ENCODE assay signal across 12 cellular contexts in genomic region chr22:45225732-45226560, GRCh38. TPM values are rescaled to one million over a fixed set of nuclear protein-coding genes. Genes with fewer than 3 reads are reported as not detected.
A peak's percentile ranks its signal among the peaks of the same experiment; 100 is the strongest.
DNase-seq lines count a peak whose midpoint lies in the region; ATAC-seq, FAIRE-seq and TF ChIP-seq lines count a peak whose summit lies in the region.
"Had no signal": no experiment of that assay in that cellular context is flagged by ENCODE, and none has a peak within 500 bp of the region (broad histone marks: within the 10 kb centered on the region; RNA-seq: fewer than 3 reads in every experiment).

No MANE protein-coding gene starts in this region.

- BruUV-seq in mammary epithelial cell (replicated peaks; lab: Mats Ljungman, UMichigan), result no TSS peak

- H3K36me3 ChIP-seq in mammary epithelial cell (ENCODE audit: insufficient read depth, low read length) (peaks cover 5% of the 10 kb centered on the region), keratinocyte (ENCODE audit: control insufficient read depth in 2 of 2, extremely low read depth in 1 of 2, insufficient read depth in 2 of 2, low read length in 2 of 2) (peaks cover 14 to 18% of the 10 kb centered on the region in 2 experiments)

- H3K4me3 Mint-ChIP-seq in stimulated activated memory B cell treated with anti-CD40 and anti-IgM and Interleukin-4, amounts not matched to agents 10 μg/mL and 1 μg/mL and 100 μg/mL, for 72 hours, result no peak overlapping the region
- no peak overlapping the region for H3K4me3 Mint-ChIP-seq in stimulated activated naive CD8-positive, alpha-beta T cell treated with anti-CD3 and anti-CD28 coated beads, Interleukin-15, amount 100 ng/mL, for 72 hours
- H3K4me3 Mint-ChIP-seq: activated CD8-positive, alpha-beta memory T cell treated with anti-CD3 and anti-CD28 coated beads, Interleukin-2, amount 10 ng/mL, durations not matched to agents 7 days and 5 days had no signal

- dilution Hi-C loops in mammary epithelial cell (cut with HindIII; ENCODE audit: low sequenced_read_pairs) (loop anchor here (5.0 kb wide), 2 partner anchors 44 to 99 kb away; no protein-coding TSS in a partner anchor), keratinocyte (cut with MboI; ENCODE audit: extremely low pct_ligation_motif_present, low sequenced_read_pairs) (no loop called here)

- peaks cover 5% of the 10 kb centered on the region for H3K36me3 Mint-ChIP-seq in stimulated activated memory B cell treated with anti-CD40 and anti-IgM and Interleukin-4, amounts not matched to agents 10 μg/mL and 1 μg/mL and 100 μg/mL, for 72 hours
- H3K36me3 Mint-ChIP-seq: activated CD8-positive, alpha-beta memory T cell treated with anti-CD3 and anti-CD28 coated beads, Interleukin-2, amount 10 ng/mL, durations not matched to agents 7 days and 5 days had no signal

- CTCF ChIA-PET in mammary epithelial cell (lab: Charles Lee; ENCODE audit: low non-redundant PET), result no interaction called here

- H3K4me1 ChIP-seq in mammary epithelial cell (ENCODE audit: insufficient read depth, low read length) (peaks cover 34% of the 10 kb centered on the region), keratinocyte (ENCODE audit: control insufficient read depth, extremely low read depth, insufficient read depth, low read length) (peaks cover 26% of the 10 kb centered on the region)

- TF ChIP-seq CTCF in mammary epithelial cell (conservative IDR thresholded peaks at IDR 0.05 in 1 of 2, IDR thresholded peaks at IDR 0.05 in 1 of 2; ENCODE audit: extremely low read depth in 1 of 2, insufficient read depth in 1 of 2, low read depth in 1 of 2, low read length in 2 of 2), result no peak
- TF ChIP-seq CTCF in keratinocyte (optimal IDR thresholded peaks at IDR 0.05 in 1 of 3, IDR thresholded peaks at IDR 0.05 in 1 of 3, conservative IDR thresholded peaks at IDR 0.05 in 1 of 3; ENCODE audit: extremely low read depth in 1 of 3, insufficient read depth in 2 of 3, low read length in 3 of 3), result no peak

- peaks cover 96% of the 10 kb centered on the region for H3K79me2 ChIP-seq in mammary epithelial cell (ENCODE audit: insufficient read depth, low read length)
- H3K79me2 ChIP-seq in keratinocyte (ENCODE audit: control insufficient read depth, insufficient read depth, low read length), result peaks cover 84% of the 10 kb centered on the region

- peak overlapping the region; percentile 25 for H3K4me2 ChIP-seq in mammary epithelial cell (ENCODE audit: insufficient read depth, low read depth, low read length)
- no peak overlapping the region for H3K4me2 ChIP-seq in keratinocyte (ENCODE audit: control insufficient read depth, extremely low read depth, insufficient read depth, low read depth, low read length)

- peak overlapping the region; percentile 22 for H3K27ac Mint-ChIP-seq in stimulated activated memory B cell treated with anti-CD40 and anti-IgM and Interleukin-4, amounts not matched to agents 10 μg/mL and 1 μg/mL and 100 μg/mL, for 72 hours
- H3K27ac Mint-ChIP-seq in stimulated activated naive CD8-positive, alpha-beta T cell treated with anti-CD3 and anti-CD28 coated beads, Interleukin-15, amount 100 ng/mL, for 72 hours, result peak overlapping the region in 1 of 2 donors; percentile 82
- H3K27ac Mint-ChIP-seq: activated CD8-positive, alpha-beta memory T cell treated with anti-CD3 and anti-CD28 coated beads, Interleukin-2, amount 10 ng/mL, durations not matched to agents 7 days and 5 days had no signal

- ATAC-seq in stimulated activated memory B cell treated with anti-CD40 and anti-IgM and Interleukin-4, amounts not matched to agents 10 μg/mL and 1 μg/mL and 100 μg/mL, for 72 hours, result no peak
- no peak for ATAC-seq in GM19351 (IDR thresholded peaks at IDR 0.05; ENCODE audit: unreplicated experiment)
- no peak for ATAC-seq in stimulated activated naive CD8-positive, alpha-beta T cell treated with anti-CD3 and anti-CD28 coated beads, Interleukin-15, amount 100 ng/mL, for 72 hours
- ATAC-seq: activated CD8-positive, alpha-beta memory T cell treated with anti-CD3 and anti-CD28 coated beads, Interleukin-2, amount 10 ng/mL, durations not matched to agents 7 days and 5 days had no signal

- H3K4me1 Mint-ChIP-seq in stimulated activated memory B cell treated with anti-CD40 and anti-IgM and Interleukin-4, amounts not matched to agents 10 μg/mL and 1 μg/mL and 100 μg/mL, for 72 hours, result peaks cover 76% of the 10 kb centered on the region
- H3K4me1 Mint-ChIP-seq in stimulated activated naive CD8-positive, alpha-beta T cell treated with anti-CD3 and anti-CD28 coated beads, Interleukin-15, amount 100 ng/mL, for 72 hours, result peaks cover 59% of the 10 kb centered on the region

- DNase-seq in Kasumi-1 (lab: John Stamatoyannopoulos, UW) (peak; percentile 26 to 52), mammary epithelial cell (peak; percentile 70), keratinocyte (ENCODE audit: low read depth, low spot score) (no peak), NCI-H146 treated with DMSO at 0.1 percent for 48 hours (lab: John Stamatoyannopoulos, UW; ENCODE audit: unreplicated experiment) (no peak), AG08396 (ENCODE audit: low spot score) (no peak)
- DNase-seq in stimulated activated naive CD8-positive, alpha-beta T cell treated with anti-CD3 and anti-CD28 coated beads, Interleukin-15, amount 100 ng/mL, for 72 hours, result no peak
- DNase-seq: activated CD8-positive, alpha-beta memory T cell treated with anti-CD3 and anti-CD28 coated beads, Interleukin-2, amount 10 ng/mL, durations not matched to agents 7 days and 5 days had no signal

- in situ Hi-C loops in mammary epithelial cell (cut with MboI; ENCODE audit: low sequenced_read_pairs in 2 of 2), result no loop called here

- no peak overlapping the region for H3K4me3 ChIP-seq in mammary epithelial cell (replicated peaks in 1 of 3; ENCODE audit: insufficient read depth in 1 of 3, low read depth in 2 of 3, low read length in 3 of 3)
- H3K4me3 ChIP-seq in keratinocyte (ENCODE audit: control insufficient read depth in 2 of 3, extremely low read depth in 1 of 3, insufficient read depth in 2 of 3, low read depth in 1 of 3, low read length in 3 of 3), result no peak overlapping the region

- peak overlapping the region; percentile 1 for H2AFZ ChIP-seq in mammary epithelial cell (ENCODE audit: low read depth, low read length)
- no peak overlapping the region for H2AFZ ChIP-seq in keratinocyte (ENCODE audit: control insufficient read depth, low read length)

- H4K20me1 ChIP-seq in mammary epithelial cell (ENCODE audit: insufficient read depth, low read length) (no peaks in the 10 kb centered on the region), keratinocyte (ENCODE audit: control insufficient read depth, extremely low read depth, insufficient read depth, low read length) (no peaks in the 10 kb centered on the region)

- H3K9ac ChIP-seq in mammary epithelial cell (ENCODE audit: insufficient read depth, low read length) (no peak overlapping the region), keratinocyte (ENCODE audit: control insufficient read depth, extremely low read depth, insufficient read depth, low read length) (no peak overlapping the region)

- FAIRE-seq in keratinocyte (lab: Jason Lieb, UNC), result peak; percentile 57
- FAIRE-seq: endometrium had no signal

- H3K27me3 Mint-ChIP-seq in stimulated activated memory B cell treated with anti-CD40 and anti-IgM and Interleukin-4, amounts not matched to agents 10 μg/mL and 1 μg/mL and 100 μg/mL, for 72 hours, result no peaks in the 10 kb centered on the region
- no peaks in the 10 kb centered on the region for H3K27me3 Mint-ChIP-seq in stimulated activated naive CD8-positive, alpha-beta T cell treated with anti-CD3 and anti-CD28 coated beads, Interleukin-15, amount 100 ng/mL, for 72 hours
- H3K27me3 Mint-ChIP-seq: activated CD8-positive, alpha-beta memory T cell treated with anti-CD3 and anti-CD28 coated beads, Interleukin-2, amount 10 ng/mL, durations not matched to agents 7 days and 5 days had no signal

- WGBS in mammary epithelial cell (ENCODE audit: low coverage, missing lambda C conversion rate), result 53% methylated on average over 23 of the region's 29 CpGs

- H3K27ac ChIP-seq in mammary epithelial cell (ENCODE audit: insufficient read depth, low read depth, low read length), result peak overlapping the region; percentile 45
- H3K27ac ChIP-seq in keratinocyte (ENCODE audit: control insufficient read depth, insufficient read depth, low read length), result peak overlapping the region; percentile 53

- intact Hi-C loops in mammary epithelial cell (cut with micrococcal nuclease), result loop anchor here (2.0 kb wide), 1 partner anchor 21 kb away; no protein-coding TSS in a partner anchor

- H3K9me3 Mint-ChIP-seq in stimulated activated memory B cell treated with anti-CD40 and anti-IgM and Interleukin-4, amounts not matched to agents 10 μg/mL and 1 μg/mL and 100 μg/mL, for 72 hours, result no peaks in the 10 kb centered on the region
- H3K9me3 Mint-ChIP-seq in stimulated activated naive CD8-positive, alpha-beta T cell treated with anti-CD3 and anti-CD28 coated beads, Interleukin-15, amount 100 ng/mL, for 72 hours, result no peaks in the 10 kb centered on the region

- H3K9me1 ChIP-seq in keratinocyte (ENCODE audit: control insufficient read depth, extremely low read depth, insufficient read depth, low read length), result peaks cover 4% of the 10 kb centered on the region

- no peaks in the 10 kb centered on the region for H3K9me3 ChIP-seq in mammary epithelial cell (replicated peaks; ENCODE audit: insufficient read depth, low read length)
- H3K9me3 ChIP-seq in keratinocyte (ENCODE audit: control insufficient read depth, low read depth, low read length), result no peaks in the 10 kb centered on the region

- H3K27me3 ChIP-seq in mammary epithelial cell (ENCODE audit: insufficient read depth, low read length), result no peaks in the 10 kb centered on the region
- H3K27me3 ChIP-seq in keratinocyte (ENCODE audit: control insufficient read depth, extremely low read depth, insufficient read depth, low read length), result no peaks in the 10 kb centered on the region

RNA-seq across cellular contexts. Expression of gene KIAA0930, which starts 14.7 kb away (rescaled TPM):
- 100 to 1,000 TPM; 164 to 199 TPM for total RNA-seq in mammary epithelial cell
- polyA plus RNA-seq in mammary epithelial cell (175 TPM), keratinocyte (115 to 163 TPM (median 140 TPM) in 3 replicates)
- polyA minus RNA-seq in mammary epithelial cell (219 TPM), keratinocyte (85.0 to 167 TPM (median 153 TPM) in 3 replicates)
- polyA plus RNA-seq in keratinocyte (2011; ENCODE audit: low read depth), result 165 TPM
- polyA plus RNA-seq in keratinocyte (2011; cell fraction: cytosol; rRNA removed), result 117 and 219 TPM in 2 replicates
- polyA plus RNA-seq in keratinocyte (2011; cell fraction: nucleus; rRNA removed), result 109 and 144 TPM in 2 replicates
- 103 and 146 TPM in 2 replicates for polyA plus RNA-seq in keratinocyte (2012; ENCODE audit: low replicate concordance)
- polyA minus RNA-seq in keratinocyte (2011; cell fraction: cytosol; rRNA and poly(A)+ RNA removed), result 157 TPM
- polyA minus RNA-seq in keratinocyte (2011; cell fraction: nucleus; rRNA and poly(A)+ RNA removed), result 58.6 and 79.3 TPM in 2 replicates

RNA-seq across cellular contexts. Expression of gene UPK3A, which starts 58.8 kb away (rescaled TPM):
- not detected for total RNA-seq in mammary epithelial cell
- polyA plus RNA-seq in mammary epithelial cell, result not detected
- not detected for polyA minus RNA-seq in mammary epithelial cell
- not detected in 3 replicates for polyA plus RNA-seq in keratinocyte
- not detected for polyA plus RNA-seq in keratinocyte (2011; ENCODE audit: low read depth)
- polyA plus RNA-seq in keratinocyte (2011; cell fraction: cytosol; rRNA removed), result not detected in 2 replicates
- not detected in 2 replicates for polyA plus RNA-seq in keratinocyte (2011; cell fraction: nucleus; rRNA removed)
- polyA plus RNA-seq in keratinocyte (2012; ENCODE audit: low replicate concordance), result not detected in 2 replicates
- polyA minus RNA-seq in keratinocyte, result not detected in 3 replicates
- polyA minus RNA-seq in keratinocyte (2011; cell fraction: cytosol; rRNA and poly(A)+ RNA removed), result not detected
- not detected in 2 replicates for polyA minus RNA-seq in keratinocyte (2011; cell fraction: nucleus; rRNA and poly(A)+ RNA removed)
- total RNA-seq: activated CD8-positive, alpha-beta memory T cell treated with anti-CD3 and anti-CD28 coated beads, Interleukin-2, amount 10 ng/mL, durations not matched to agents 7 days and 5 days; renal cortical epithelial cell; subcutaneous adipose tissue had no signal

Comparison
In these comparisons a context has a peak if more than half of its experiments do, and no peak if none do; other contexts are left out.
1. DNase-seq: peak in Kasumi-1 (2 of 2) and mammary epithelial cell (single experiment); none in keratinocyte (single experiment), NCI-H146 treated with DMSO at 0.1 percent for 48 hours (single experiment), AG08396 (single experiment) and stimulated activated naive CD8-positive, alpha-beta T cell treated with anti-CD3 and anti-CD28 coated beads, Interleukin-15, amount 100 ng/mL, for 72 hours (0 of 2).